ENCODE assay signal across 8 cellular contexts in the genomic region with DNA sequence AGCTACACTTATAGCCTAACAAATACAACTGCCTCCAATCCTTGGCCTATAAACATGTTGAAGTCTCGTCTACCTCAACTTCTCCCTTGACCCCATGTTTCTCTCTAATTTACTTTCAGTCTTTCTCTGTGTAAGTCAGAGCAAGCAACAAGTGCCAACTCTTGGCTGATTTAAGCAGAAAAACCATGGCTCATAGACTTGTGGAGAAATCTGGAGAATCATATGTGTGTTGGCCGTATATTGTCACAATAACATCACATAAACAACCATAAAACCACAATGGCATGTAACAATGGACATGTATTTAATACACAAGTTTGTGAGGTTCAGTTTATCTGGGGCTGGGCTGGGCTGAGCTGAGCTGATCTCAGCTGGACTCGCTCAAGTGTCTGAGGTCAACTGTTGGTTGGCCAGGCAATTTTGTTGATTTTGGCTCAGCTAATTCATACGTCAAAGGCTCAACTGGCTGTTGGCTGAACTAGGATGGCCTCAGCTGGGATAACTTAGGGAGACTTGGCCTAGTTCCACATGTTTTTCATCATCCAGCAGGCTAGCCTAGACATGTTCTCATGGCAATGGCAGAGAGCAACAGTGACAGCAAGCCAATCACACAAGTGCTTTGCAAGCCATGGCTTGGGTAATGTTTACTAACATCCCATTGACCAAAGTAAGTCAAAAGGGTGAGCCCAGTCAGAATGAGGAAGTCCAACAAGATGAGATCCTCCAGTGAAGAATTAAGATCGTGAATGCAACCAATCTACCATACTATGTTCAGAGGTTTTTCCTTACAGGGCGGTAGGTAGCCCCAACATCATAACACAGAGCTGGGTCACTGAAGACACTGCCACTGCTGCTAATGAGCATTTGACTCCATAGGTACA. TPM values are rescaled to one million over a fixed set of nuclear protein-coding genes. Genes with fewer than 3 reads are reported as not detected.
A peak's percentile ranks its signal among the peaks of the same experiment; 100 is the strongest.
DNase-seq lines count a peak whose midpoint lies in the region; ATAC-seq and TF ChIP-seq lines count a peak whose summit lies in the region.

No MANE protein-coding gene starts in this region.

- TF ChIP-seq CTCF in hepatocyte (IDR thresholded peaks at IDR 0.05; ENCODE audit: poor library complexity): no peak

- H3K9ac ChIP-seq in mesendoderm (ENCODE audit: low read length): no peak overlapping the region

- H4K5ac ChIP-seq in mesendoderm (ENCODE audit: low read length): no peak overlapping the region

- H3K27ac ChIP-seq in hepatocyte: peak overlapping the region; percentile 93
- no peak overlapping the region for H3K27ac ChIP-seq in mesendoderm (ENCODE audit: low read depth, low read length)

- H3K9me3 Mint-ChIP-seq in activated naive CD8-positive, alpha-beta T cell treated with anti-CD3 and anti-CD28 coated beads for 36 hours: peaks cover under 1% of the 10 kb centered on the region

- H3K4me1 ChIP-seq in hepatocyte (ENCODE audit: insufficient read depth) (peaks cover 26% of the 10 kb centered on the region), mesendoderm (ENCODE audit: control insufficient read depth, low read depth, low read length) (no peaks in the 10 kb centered on the region)

- H3K56ac ChIP-seq in mesendoderm (ENCODE audit: low read length): no peak overlapping the region

- H4K8ac ChIP-seq in mesendoderm (ENCODE audit: low read depth, low read length): no peak overlapping the region

- no peak overlapping the region for H2BK15ac ChIP-seq in mesendoderm (replicated peaks; ENCODE audit: low read depth)

- no peaks in the 10 kb centered on the region for H3K79me1 ChIP-seq in mesendoderm (ENCODE audit: low read length)

- H3K23ac ChIP-seq in mesendoderm (ENCODE audit: low read length): no peak overlapping the region

- WGBS in hepatocyte (ENCODE audit: low lambda C conversion rate, missing lambda C conversion rate): 67% methylated on average over 6 of the region's 6 CpGs
- no CpG with 5 or more reads among the region's 6 CpGs for WGBS in mesendoderm (ENCODE audit: extremely low coverage, insufficient coverage, low lambda C conversion rate)

- no peak for ATAC-seq in GM18502 (IDR thresholded peaks at IDR 0.05; ENCODE audit: poor library complexity, unreplicated experiment)

- no peak overlapping the region for H3K4me3 Mint-ChIP-seq in activated naive CD8-positive, alpha-beta T cell treated with anti-CD3 and anti-CD28 coated beads for 36 hours

- H2BK5ac ChIP-seq in mesendoderm (ENCODE audit: low read length): no peak overlapping the region

- no peaks in the 10 kb centered on the region for H3K9me2 ChIP-seq in hepatocyte (replicated peaks; ENCODE audit: insufficient read depth)

- no peak overlapping the region for H2AK5ac ChIP-seq in mesendoderm (ENCODE audit: low read length)

- no peaks in the 10 kb centered on the region for H4K20me1 ChIP-seq in hepatocyte (ENCODE audit: insufficient read depth, poor library complexity, severe bottlenecking)

- H3K4me1 Mint-ChIP-seq in activated naive CD8-positive, alpha-beta T cell treated with anti-CD3 and anti-CD28 coated beads for 36 hours: peaks cover 26% of the 10 kb centered on the region

- H3K27ac Mint-ChIP-seq in activated naive CD8-positive, alpha-beta T cell treated with anti-CD3 and anti-CD28 coated beads for 36 hours: no peak overlapping the region

- H3K36me3 Mint-ChIP-seq in activated naive CD8-positive, alpha-beta T cell treated with anti-CD3 and anti-CD28 coated beads for 36 hours: peaks cover 5% of the 10 kb centered on the region

- H3K4me2 ChIP-seq in hepatocyte: peak overlapping the region; percentile 5
- H3K4me2 ChIP-seq in mesendoderm (ENCODE audit: low read length): no peak overlapping the region

- H2AFZ ChIP-seq in hepatocyte: no peak overlapping the region

- H3K4me3 ChIP-seq in hepatocyte (no peak overlapping the region), mesendoderm (ENCODE audit: low read length) (no peak overlapping the region)

- H3K27me3 Mint-ChIP-seq in activated naive CD8-positive, alpha-beta T cell treated with anti-CD3 and anti-CD28 coated beads for 36 hours: peaks cover 10% of the 10 kb centered on the region

- no peaks in the 10 kb centered on the region for H3K79me2 ChIP-seq in hepatocyte
- H3K79me2 ChIP-seq in mesendoderm (ENCODE audit: control insufficient read depth, insufficient read depth, low read length): no peaks in the 10 kb centered on the region

- H3K36me3 ChIP-seq in hepatocyte (replicated peaks; ENCODE audit: insufficient read depth, low read depth) (no peaks in the 10 kb centered on the region), mesendoderm (ENCODE audit: control insufficient read depth, insufficient read depth, low read length) (no peaks in the 10 kb centered on the region)

- H3K27me3 ChIP-seq in hepatocyte: no peaks in the 10 kb centered on the region
- no peaks in the 10 kb centered on the region for H3K27me3 ChIP-seq in mesendoderm (ENCODE audit: insufficient read depth, low read length, poor library complexity)

- no peaks in the 10 kb centered on the region for H3K9me3 ChIP-seq in hepatocyte (ENCODE audit: low read depth)

- H2BK120ac ChIP-seq in mesendoderm (ENCODE audit: low read depth, low read length): no peak overlapping the region

- no peak overlapping the region for H3K4ac ChIP-seq in mesendoderm (ENCODE audit: low read depth, low read length)

- no peak overlapping the region for H3K18ac ChIP-seq in mesendoderm (ENCODE audit: low read length)

- peak; percentile 43 for DNase-seq in CD1c-positive myeloid dendritic cell (ENCODE audit: extremely low spot score)
- peak; percentile 64 for DNase-seq in NCI-H1694 treated with DMSO at 0.1 percent for 48 hours (lab: John Stamatoyannopoulos, UW)
- DNase-seq in amniotic epithelial cell (ENCODE audit: low read depth): peak; percentile 100
- peak; percentile 83 for DNase-seq in hepatocyte (ENCODE audit: low spot score)
- DNase-seq in smooth muscle cell of the brain vasculature (ENCODE audit: low read depth, low spot score): peak; percentile 100
- DNase-seq in activated naive CD8-positive, alpha-beta T cell treated with anti-CD3 and anti-CD28 coated beads for 36 hours: no peak
- DNase-seq in mesendoderm: no peak

RNA-seq across cellular contexts. Expression of gene TBC1D22B, which starts 12.9 kb away (rescaled TPM):
- 8.2 and 9.0 TPM in 2 replicates for total RNA-seq in hepatocyte
- 5.2 and 8.9 TPM in 2 replicates for polyA plus RNA-seq in hepatocyte
- total RNA-seq in activated naive CD8-positive, alpha-beta T cell treated with anti-CD3 and anti-CD28 coated beads for 36 hours: 10 to 100 TPM; 13.0 to 13.9 TPM
- polyA plus RNA-seq in mesendoderm (2013, experiment 1 of 2): 10.0 TPM
- polyA plus RNA-seq in mesendoderm (2013, experiment 2 of 2): 9.9 TPM

RNA-seq across cellular contexts. Expression of gene TMEM217, which starts 13.3 kb away (rescaled TPM):
- 0.87 and 2.7 TPM in 2 replicates for total RNA-seq in hepatocyte
- polyA plus RNA-seq in hepatocyte: 2.1 and 4.8 TPM in 2 replicates
- 1 to 10 TPM; 3.5 to 4.9 TPM for total RNA-seq in activated naive CD8-positive, alpha-beta T cell treated with anti-CD3 and anti-CD28 coated beads for 36 hours
- polyA plus RNA-seq in mesendoderm (2013, experiment 1 of 2): 1.2 TPM
- 1.0 TPM for polyA plus RNA-seq in mesendoderm (2013, experiment 2 of 2)

Comparison
In these comparisons a context has a peak if more than half of its experiments do, and no peak if none do; other contexts are left out.
1. DNase-seq: peak in CD1c-positive myeloid dendritic cell (single experiment), NCI-H1694 treated with DMSO at 0.1 percent for 48 hours (single experiment), amniotic epithelial cell (single experiment), hepatocyte (single experiment) and smooth muscle cell of the brain vasculature (single experiment); none in activated naive CD8-positive, alpha-beta T cell treated with anti-CD3 and anti-CD28 coated beads for 36 hours (single experiment) and mesendoderm (single experiment).